ENCODE assay signal across 9 cellular contexts in the genomic region with DNA sequence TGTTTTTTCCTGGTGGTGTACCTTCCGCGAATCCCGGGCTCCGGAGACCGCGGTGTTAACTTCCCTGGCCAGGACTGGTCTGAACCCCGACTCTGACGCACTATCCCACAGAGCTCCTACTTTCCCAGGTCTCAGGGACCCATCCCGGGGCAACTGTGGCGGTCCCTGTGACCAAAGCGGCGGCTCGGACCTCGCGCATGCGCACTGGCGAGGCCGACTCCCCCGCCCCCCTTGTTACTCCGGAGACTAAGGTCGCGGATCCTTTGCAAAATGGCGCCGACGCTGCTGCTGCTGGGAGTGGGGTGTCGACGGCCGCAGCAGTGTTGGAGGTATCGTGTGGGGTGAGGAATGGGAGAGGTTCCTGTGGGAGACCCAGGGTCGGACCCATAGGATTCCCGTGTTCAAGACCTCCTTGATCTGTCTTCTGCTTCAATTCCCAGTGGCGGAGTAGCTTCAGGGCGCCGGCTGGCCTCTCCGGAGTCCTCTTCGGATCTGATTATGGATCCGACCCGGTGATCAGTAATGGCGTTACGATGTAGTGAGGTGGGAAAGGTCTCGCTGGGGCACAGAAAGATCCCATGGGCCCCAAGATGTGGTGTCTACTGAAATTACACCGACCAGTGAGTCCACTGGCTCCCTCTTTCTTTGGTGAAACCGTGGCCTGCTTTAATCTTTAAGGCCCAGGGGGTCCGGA.
A peak's percentile ranks its signal among the peaks of the same experiment; 100 is the strongest.
DNase-seq lines count a peak whose midpoint lies in the region; ATAC-seq and TF ChIP-seq lines count a peak whose summit lies in the region.
"Had no signal": no experiment of that assay in that cellular context is flagged by ENCODE, and none has a peak within 500 bp of the region (broad histone marks: within the 10 kb centered on the region; RNA-seq: fewer than 3 reads in every experiment).

No MANE protein-coding gene starts in this region.

- ATAC-seq in activated B cell treated with CpG ODN at 0.5 μM for 24 hours (ENCODE audit: low read depth) = no peak
- no peak for ATAC-seq in HG03439 (IDR thresholded peaks at IDR 0.05; ENCODE audit: unreplicated experiment)

- POLR2A ChIA-PET in activated B cell treated with CpG ODN at 0.5 μM for 24 hours (lab: Charles Lee) = no interaction called here

- DNase-seq in COLO668 (lab: John Stamatoyannopoulos, UW; ENCODE audit: unreplicated experiment) = peak; percentile 14
- DNase-seq in activated B cell treated with CpG ODN at 0.5 μM for 24 hours = no peak
- peak; percentile 76 for DNase-seq in cardiac septum (ENCODE audit: low spot score)
- DNase-seq in posterior vena cava (ENCODE audit: low spot score) = peak; percentile 84
- DNase-seq in GM13977 (ENCODE audit: low spot score) = no peak
- no peak for DNase-seq in NCI-H82 treated with DMSO at 0.1 percent for 48 hours (lab: John Stamatoyannopoulos, UW; ENCODE audit: unreplicated experiment)
- DNase-seq in UCSD-AML1 (lab: John Stamatoyannopoulos, UW; ENCODE audit: unreplicated experiment) = no peak

- in situ Hi-C loops in GM13977 (cut with MboI; ENCODE audit: low pct_unique_long_range_greater_than_20kb, low sequenced_read_pairs, unreplicated experiment) = no loop called here

- intact Hi-C loops in activated B cell treated with CpG ODN at 0.5 μM for 24 hours (cut with micrococcal nuclease) (no loop called here), cardiac septum (cut with DNase I) (no loop called here), posterior vena cava (cut with DNase I) (no loop called here)

- H3K4me1 Mint-ChIP-seq in activated B cell treated with CpG ODN at 0.5 μM for 24 hours = no peaks in the 10 kb centered on the region

- H3K9me3 Mint-ChIP-seq in activated B cell treated with CpG ODN at 0.5 μM for 24 hours = peaks cover 6% of the 10 kb centered on the region

- H3K36me3 Mint-ChIP-seq in activated B cell treated with CpG ODN at 0.5 μM for 24 hours (ENCODE audit: low read depth) = no peaks in the 10 kb centered on the region

- H3K27me3 Mint-ChIP-seq in activated B cell treated with CpG ODN at 0.5 μM for 24 hours = peaks cover 2% of the 10 kb centered on the region

- no peak overlapping the region for H3K27ac Mint-ChIP-seq in activated B cell treated with CpG ODN at 0.5 μM for 24 hours

- CTCF ChIA-PET in activated B cell treated with CpG ODN at 0.5 μM for 24 hours (lab: Charles Lee) = no interaction called here

- H3K4me3 Mint-ChIP-seq in activated B cell treated with CpG ODN at 0.5 μM for 24 hours = peak overlapping the region; percentile 50
- H3K4me3 Mint-ChIP-seq: T-helper 1 cell treated with Interleukin-12 subunit alpha and Interleukin-12 subunit beta and Interleukin-4 antibody, amounts not matched to agents 30 μg/mL and 1 μg/mL, for 36 hours had no signal

- TF ChIP-seq CTCF in activated B cell treated with CpG ODN at 0.5 μM for 24 hours (IDR thresholded peaks at IDR 0.05) = no peak
- no peak for TF ChIP-seq CTCF in GM13977 (IDR thresholded peaks at IDR 0.05; ENCODE audit: extremely low read depth, insufficient read depth, missing control alignments)

Comparison
In these comparisons a context has a peak if more than half of its experiments do, and no peak if none do; other contexts are left out.
1. DNase-seq: peak in COLO668 (single experiment), cardiac septum (single experiment) and posterior vena cava (single experiment); none in activated B cell treated with CpG ODN at 0.5 μM for 24 hours (single experiment), GM13977 (single experiment), NCI-H82 treated with DMSO at 0.1 percent for 48 hours (single experiment) and UCSD-AML1 (single experiment).